ENCODE assay signal across 9 cellular contexts in genomic region chr19:18432275-18433038, GRCh38. TPM values are rescaled to one million over a fixed set of nuclear protein-coding genes. Genes with fewer than 3 reads are reported as not detected.
A peak's percentile ranks its signal among the peaks of the same experiment; 100 is the strongest.
DNase-seq lines count a peak whose midpoint lies in the region; ATAC-seq, FAIRE-seq and TF ChIP-seq lines count a peak whose summit lies in the region.
"Had no signal": no experiment of that assay in that cellular context is flagged by ENCODE, and none has a peak within 500 bp of the region (broad histone marks: within the 10 kb centered on the region; RNA-seq: fewer than 3 reads in every experiment).

No MANE protein-coding gene starts in this region.

- ATAC-seq in left ventricle myocardium superior: no peak
- no peak for ATAC-seq in GM18861 (IDR thresholded peaks at IDR 0.05; ENCODE audit: unreplicated experiment)
- no peak for ATAC-seq in GM21786 (IDR thresholded peaks at IDR 0.05; ENCODE audit: unreplicated experiment)

- H3K36me3 ChIP-seq in right atrium auricular region: no peaks in the 10 kb centered on the region

- in situ Hi-C loops in astrocyte of the cerebellum (cut with HindIII; ENCODE audit: low sequenced_read_pairs): no loop called here

- no peaks in the 10 kb centered on the region for H3K9me3 ChIP-seq in right atrium auricular region

- DNase-seq in right atrium auricular region (ENCODE audit: low spot score): no peak
- DNase-seq in left ventricle myocardium superior: no peak
- DNase-seq in astrocyte of the cerebellum (ENCODE audit: low read depth): no peak
- no peak for DNase-seq in mesothelial cell of epicardium (ENCODE audit: low spot score in 2 of 2, unreplicated experiment in 2 of 2)
- DNase-seq in NCI-H82 (lab: John Stamatoyannopoulos, UW): no peak
- no peak for DNase-seq in urothelium cell line (ENCODE audit: low spot score)
- DNase-seq: activated effector memory CD4-positive, alpha-beta T cell treated with Interleukin-2 at 50 U/mL for 16 hours had no signal

- FAIRE-seq in urothelium cell line (lab: Jason Lieb, UNC): no peak

- intact Hi-C loops in left ventricle myocardium superior (cut with micrococcal nuclease): no loop called here

- peaks cover 0 to 54% of the 10 kb centered on the region in 2 donors for H3K4me1 ChIP-seq in right atrium auricular region

- peak overlapping the region; percentile 62 for H3K4me3 Mint-ChIP-seq in mesothelial cell of epicardium

- H3K36me3 Mint-ChIP-seq in mesothelial cell of epicardium: peaks cover 2% of the 10 kb centered on the region

- H3K27ac Mint-ChIP-seq in mesothelial cell of epicardium: peak overlapping the region; percentile 80

- H3K27ac ChIP-seq in right atrium auricular region: peak overlapping the region; percentile 60 to 72

- TF ChIP-seq CTCF in right atrium auricular region (IDR thresholded peaks at IDR 0.05) (no peak), astrocyte of the cerebellum (IDR thresholded peaks at IDR 0.05; ENCODE audit: low read depth, low read length, missing control alignments) (no peak), mesothelial cell of epicardium (IDR thresholded peaks at IDR 0.05; ENCODE audit: unreplicated experiment) (no peak)

- peak overlapping the region; percentile 36 to 59 for H3K4me3 ChIP-seq in right atrium auricular region
- H3K4me3 ChIP-seq in astrocyte of the cerebellum (ENCODE audit: low read depth, low read length): peak overlapping the region; percentile 39

- H3K9me3 Mint-ChIP-seq in mesothelial cell of epicardium: no peaks in the 10 kb centered on the region

- H3K27me3 ChIP-seq in right atrium auricular region: no peaks in the 10 kb centered on the region

- H3K4me1 Mint-ChIP-seq in mesothelial cell of epicardium: peaks cover 37% of the 10 kb centered on the region

- H3K27me3 Mint-ChIP-seq in mesothelial cell of epicardium (ENCODE audit: low read depth): no peaks in the 10 kb centered on the region

RNA-seq across cellular contexts. Expression of gene ISYNA1, which starts 5.5 kb away (rescaled TPM):
- total RNA-seq in right atrium auricular region (10 to 100 TPM; 24.1 to 49.4 TPM), left ventricle myocardium superior (24.4 TPM), mesothelial cell of epicardium (795 to 833 TPM (median 826 TPM) in 3 replicates)

RNA-seq across cellular contexts. Expression of gene SSBP4, which starts 13.3 kb away (rescaled TPM):
- total RNA-seq in right atrium auricular region (10 to 100 TPM; 31.7 to 59.5 TPM), left ventricle myocardium superior (36.4 TPM), mesothelial cell of epicardium (120 to 123 TPM (median 121 TPM) in 3 replicates)

RNA-seq across cellular contexts. Expression of gene LRRC25, which starts 35.0 kb away (rescaled TPM):
- total RNA-seq in right atrium auricular region (1 to 10 TPM; 2.6 to 6.8 TPM), left ventricle myocardium superior (2.9 TPM), mesothelial cell of epicardium (0.18 to 0.29 TPM in 2 of 3 replicates, not detected in the other)

RNA-seq across cellular contexts. Expression of gene GDF15, which starts 46.5 kb away (rescaled TPM):
- 1 to 10 TPM; 1.1 to 2.7 TPM for total RNA-seq in right atrium auricular region
- 0.27 TPM for total RNA-seq in left ventricle myocardium superior
- total RNA-seq in mesothelial cell of epicardium: 3.2 to 4.7 TPM (median 3.9 TPM) in 3 replicates

Comparison
In these comparisons a context has a peak if more than half of its experiments do, and no peak if none do; other contexts are left out.
1. RNA of gene ISYNA1, which starts 5.5 kb away (total RNA-seq): 795 to 833 TPM in mesothelial cell of epicardium; 24.1 to 49.4 TPM in right atrium auricular region and 24.4 TPM in left ventricle myocardium superior (single experiment); every median in the first group is over 10 times any median in the second.